In genomic region chr6:34055223-34055933, GRCh38 we compare ENCODE assay signal across 9 cellular contexts.
DNase-seq lines count a peak whose midpoint lies in the region; ATAC-seq and TF ChIP-seq lines count a peak whose summit lies in the region.
"Had no signal": no experiment of that assay in that cellular context is flagged by ENCODE, and none has a peak within 500 bp of the region (broad histone marks: within the 10 kb centered on the region; RNA-seq: fewer than 3 reads in every experiment).

No MANE protein-coding gene starts in this region.

- intact Hi-C loops in body of pancreas (cut with DNase I): no loop called here

- TF ChIP-seq CTCF in body of pancreas (IDR thresholded peaks at IDR 0.05): peak; percentile 52 to 75 (median 58)

- TF ChIP-seq POLR2A in body of pancreas (IDR thresholded peaks at IDR 0.05): no peak

- no peaks in the 10 kb centered on the region for H3K36me3 ChIP-seq in body of pancreas (replicated peaks in 1 of 2; ENCODE audit: insufficient read depth in 1 of 2, low read depth in 2 of 2)
- H3K36me3 ChIP-seq: BLaER1 had no signal

- ATAC-seq in body of pancreas (peak; percentile 59), HG02885 (IDR thresholded peaks at IDR 0.05; ENCODE audit: poor library complexity, unreplicated experiment) (no peak)

- no peak overlapping the region for H3K4me3 ChIP-seq in body of pancreas
- H3K4me3 ChIP-seq: BLaER1 had no signal

- WGBS in body of pancreas, 2 donors: 51 to 65% methylated on average over 10 to 18 of the region's 18 CpGs

- no peaks in the 10 kb centered on the region for H3K27me3 ChIP-seq in body of pancreas
- H3K27me3 ChIP-seq: BLaER1 had no signal

- H3K9me3 ChIP-seq in body of pancreas: no peaks in the 10 kb centered on the region
- H3K9me3 ChIP-seq: BLaER1 had no signal

- peak; percentile 39 to 69 for DNase-seq in NCI-H187 (lab: John Stamatoyannopoulos, UW)
- DNase-seq in NCI-H187 treated with DMSO at 0.1 percent for 48 hours (lab: John Stamatoyannopoulos, UW): no peak
- DNase-seq in NCI-H1930 (lab: John Stamatoyannopoulos, UW): peak; percentile 26 to 57
- peak; percentile 72 for DNase-seq in UCSD-AML1 (lab: John Stamatoyannopoulos, UW; ENCODE audit: unreplicated experiment)
- DNase-seq in body of pancreas: peak; percentile 48 to 73 (median 54)
- DNase-seq in iris pigment epithelial cell (ENCODE audit: low read depth): peak; percentile 55
- peak; percentile 63 for DNase-seq in stimulated activated CD4-positive, alpha-beta T cell treated with anti-CD3 and anti-CD28 coated beads, Interleukin-1b, Interleukin-23, amount 100 ng/mL, for 48 hours

- H3K27ac ChIP-seq in body of pancreas: no peak overlapping the region

- H3K4me1 ChIP-seq in body of pancreas: peaks cover 4% of the 10 kb centered on the region
